1 cellular context compared by ENCODE assay signal in the genomic region with DNA sequence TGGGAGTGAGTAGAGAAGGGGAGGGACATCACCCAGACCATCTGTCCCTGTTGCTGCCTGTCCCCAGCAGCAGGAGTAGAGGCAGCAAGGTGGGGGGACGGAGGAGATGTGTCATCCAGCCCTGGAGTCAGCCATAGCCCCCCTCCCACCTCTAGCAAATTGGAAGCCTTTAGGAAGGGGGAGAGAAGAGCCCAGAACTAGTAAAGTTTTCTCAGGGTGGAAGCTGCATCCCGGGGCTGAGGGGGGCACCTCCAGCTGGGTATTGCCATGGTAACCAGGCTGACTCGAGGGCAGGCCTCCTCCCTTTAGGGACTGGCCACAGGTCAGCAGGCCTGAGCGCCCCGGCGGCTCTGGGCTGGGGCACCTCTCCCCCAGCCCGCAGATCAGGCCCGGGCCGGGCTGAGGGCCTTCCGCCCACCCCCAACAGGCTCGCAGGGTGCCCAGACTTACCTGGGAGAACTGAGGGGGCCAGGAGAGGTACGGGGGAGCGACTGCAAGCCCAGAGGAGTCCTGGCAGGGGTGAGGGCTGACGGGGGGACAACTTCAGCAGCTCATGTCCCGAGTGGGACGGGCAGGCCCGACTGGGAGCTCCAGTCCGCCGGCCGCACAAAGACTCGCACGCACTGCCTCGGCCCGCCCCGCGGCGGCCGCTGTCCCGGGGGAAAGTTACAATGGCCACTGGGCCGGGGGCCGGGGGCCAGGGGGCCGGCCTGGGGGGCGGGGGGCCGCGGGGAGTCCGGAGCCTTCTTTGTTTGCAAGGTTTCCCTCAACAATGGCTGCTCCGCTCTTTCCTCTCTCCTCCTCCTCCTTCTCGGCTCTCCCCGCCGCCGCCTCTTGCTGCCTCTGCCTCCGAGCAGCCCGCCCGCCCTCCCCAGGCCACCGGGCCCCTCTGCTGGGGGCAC.
A peak's percentile ranks its signal among the peaks of the same experiment; 100 is the strongest.
TF ChIP-seq lines count a peak whose summit lies in the region.

No MANE protein-coding gene starts in this region.

TF ChIP-seq in HepG2, 621 proteins besides CTCF, POLR2A, EP300 and RAD21 (continued from another document and continues in another):
- TF ChIP-seq, protein P1, sequence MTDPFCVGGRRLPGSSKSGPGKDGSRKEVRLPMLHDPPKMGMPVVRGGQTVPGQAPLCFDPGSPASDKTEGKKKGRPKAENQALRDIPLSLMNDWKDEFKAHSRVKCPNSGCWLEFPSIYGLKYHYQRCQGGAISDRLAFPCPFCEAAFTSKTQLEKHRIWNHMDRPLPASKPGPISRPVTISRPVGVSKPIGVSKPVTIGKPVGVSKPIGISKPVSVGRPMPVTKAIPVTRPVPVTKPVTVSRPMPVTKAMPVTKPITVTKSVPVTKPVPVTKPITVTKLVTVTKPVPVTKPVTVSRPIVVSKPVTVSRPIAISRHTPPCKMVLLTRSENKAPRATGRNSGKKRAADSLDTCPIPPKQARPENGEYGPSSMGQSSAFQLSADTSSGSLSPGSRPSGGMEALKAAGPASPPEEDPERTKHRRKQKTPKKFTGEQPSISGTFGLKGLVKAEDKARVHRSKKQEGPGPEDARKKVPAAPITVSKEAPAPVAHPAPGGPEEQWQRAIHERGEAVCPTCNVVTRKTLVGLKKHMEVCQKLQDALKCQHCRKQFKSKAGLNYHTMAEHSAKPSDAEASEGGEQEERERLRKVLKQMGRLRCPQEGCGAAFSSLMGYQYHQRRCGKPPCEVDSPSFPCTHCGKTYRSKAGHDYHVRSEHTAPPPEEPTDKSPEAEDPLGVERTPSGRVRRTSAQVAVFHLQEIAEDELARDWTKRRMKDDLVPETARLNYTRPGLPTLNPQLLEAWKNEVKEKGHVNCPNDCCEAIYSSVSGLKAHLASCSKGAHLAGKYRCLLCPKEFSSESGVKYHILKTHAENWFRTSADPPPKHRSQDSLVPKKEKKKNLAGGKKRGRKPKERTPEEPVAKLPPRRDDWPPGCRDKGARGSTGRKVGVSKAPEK (CRISPR knock-in tag; IDR thresholded peaks at IDR 0.05; ENCODE audit: borderline replicate concordance), result no peak
- TF ChIP-seq, protein P2, sequence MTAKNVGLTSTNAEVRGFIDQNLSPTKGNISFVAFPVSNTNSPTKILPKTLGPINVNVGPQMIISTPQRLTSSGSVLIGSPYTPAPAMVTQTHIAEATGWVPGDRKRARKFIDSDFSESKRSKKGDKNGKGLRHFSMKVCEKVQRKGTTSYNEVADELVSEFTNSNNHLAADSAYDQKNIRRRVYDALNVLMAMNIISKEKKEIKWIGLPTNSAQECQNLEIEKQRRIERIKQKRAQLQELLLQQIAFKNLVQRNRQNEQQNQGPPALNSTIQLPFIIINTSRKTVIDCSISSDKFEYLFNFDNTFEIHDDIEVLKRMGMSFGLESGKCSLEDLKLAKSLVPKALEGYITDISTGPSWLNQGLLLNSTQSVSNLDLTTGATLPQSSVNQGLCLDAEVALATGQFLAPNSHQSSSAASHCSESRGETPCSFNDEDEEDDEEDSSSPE (CRISPR knock-in tag; IDR thresholded peaks at IDR 0.05), result no peak
- TF ChIP-seq, protein P3, sequence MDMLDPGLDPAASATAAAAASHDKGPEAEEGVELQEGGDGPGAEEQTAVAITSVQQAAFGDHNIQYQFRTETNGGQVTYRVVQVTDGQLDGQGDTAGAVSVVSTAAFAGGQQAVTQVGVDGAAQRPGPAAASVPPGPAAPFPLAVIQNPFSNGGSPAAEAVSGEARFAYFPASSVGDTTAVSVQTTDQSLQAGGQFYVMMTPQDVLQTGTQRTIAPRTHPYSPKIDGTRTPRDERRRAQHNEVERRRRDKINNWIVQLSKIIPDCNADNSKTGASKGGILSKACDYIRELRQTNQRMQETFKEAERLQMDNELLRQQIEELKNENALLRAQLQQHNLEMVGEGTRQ (IDR thresholded peaks at IDR 0.05; ENCODE audit: low read depth, low read length), result no peak
- TF ChIP-seq, protein P3 (CRISPR knock-in tag; IDR thresholded peaks at IDR 0.05; ENCODE audit: borderline replicate concordance), result no peak
- TF ChIP-seq ZNF329 (CRISPR knock-in tag; IDR thresholded peaks at IDR 0.05; ENCODE audit: low read depth) (no peak), PTBP1 (IDR thresholded peaks at IDR 0.05; ENCODE audit: low read depth, low read length, poor library complexity, severe bottlenecking) (no peak), MIER3 (CRISPR knock-in tag; IDR thresholded peaks at IDR 0.05; ENCODE audit: borderline replicate concordance) (no peak), SIN3B (IDR thresholded peaks at IDR 0.05; ENCODE audit: low read length) (no peak), SOX6 (IDR thresholded peaks at IDR 0.05) (no peak), SOX6 (CRISPR knock-in tag; IDR thresholded peaks at IDR 0.05) (no peak), TBL1XR1 (IDR thresholded peaks at IDR 0.05; ENCODE audit: borderline replicate concordance, low read length, partially characterized antibody) (no peak), REL (CRISPR knock-in tag; conservative IDR thresholded peaks at IDR 0.05) (0 out of 2 replicates have a peak, but pooled peaks have one; percentile 56), FOXK2 (IDR thresholded peaks at IDR 0.05) (no peak), ZNF20 (CRISPR knock-in tag; IDR thresholded peaks at IDR 0.05) (peak; percentile 40; the same call in 1 of the 2 replicates), PHF8 (CRISPR knock-in tag; IDR thresholded peaks at IDR 0.05) (peak; percentile 53), ZNF331 (CRISPR knock-in tag; IDR thresholded peaks at IDR 0.05) (no peak), ZBTB3 (CRISPR knock-in tag; IDR thresholded peaks at IDR 0.05; ENCODE audit: borderline replicate concordance, low read depth) (no peak), LCORL (IDR thresholded peaks at IDR 0.05) (no peak), LCORL (CRISPR knock-in tag; IDR thresholded peaks at IDR 0.05) (0 out of 2 replicates have a peak, but pooled peaks have one; percentile 22), ZNF224 (CRISPR knock-in tag; IDR thresholded peaks at IDR 0.05) (no peak), JUN (CRISPR knock-in tag; IDR thresholded peaks at IDR 0.05) (no peak), NR3C1 (CRISPR knock-in tag; IDR thresholded peaks at IDR 0.05) (no peak), YY1 (IDR thresholded peaks at IDR 0.05; ENCODE audit: insufficient read depth, insufficient replicate concordance, low read depth, low read length) (peak; percentile 4), EED (CRISPR knock-in tag; IDR thresholded peaks at IDR 0.05) (no peak), MED13 (CRISPR knock-in tag; IDR thresholded peaks at IDR 0.05) (no peak), RFX5 (IDR thresholded peaks at IDR 0.05; ENCODE audit: low read depth, low read length) (no peak), ZSCAN30 (CRISPR knock-in tag; IDR thresholded peaks at IDR 0.05) (no peak), EHMT2 (IDR thresholded peaks at IDR 0.05; ENCODE audit: borderline replicate concordance, low read depth, low read length) (no peak)
- TF ChIP-seq, protein P4, sequence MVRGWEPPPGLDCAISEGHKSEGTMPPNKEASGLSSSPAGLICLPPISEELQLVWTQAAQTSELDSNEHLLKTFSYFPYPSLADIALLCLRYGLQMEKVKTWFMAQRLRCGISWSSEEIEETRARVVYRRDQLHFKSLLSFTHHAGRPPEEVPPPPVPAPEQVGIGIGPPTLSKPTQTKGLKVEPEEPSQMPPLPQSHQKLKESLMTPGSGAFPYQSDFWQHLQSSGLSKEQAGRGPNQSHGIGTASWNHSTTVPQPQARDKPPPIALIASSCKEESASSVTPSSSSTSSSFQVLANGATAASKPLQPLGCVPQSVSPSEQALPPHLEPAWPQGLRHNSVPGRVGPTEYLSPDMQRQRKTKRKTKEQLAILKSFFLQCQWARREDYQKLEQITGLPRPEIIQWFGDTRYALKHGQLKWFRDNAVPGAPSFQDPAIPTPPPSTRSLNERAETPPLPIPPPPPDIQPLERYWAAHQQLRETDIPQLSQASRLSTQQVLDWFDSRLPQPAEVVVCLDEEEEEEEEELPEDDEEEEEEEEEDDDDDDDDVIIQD (CRISPR knock-in tag; IDR thresholded peaks at IDR 0.05; ENCODE audit: low read depth), result no peak
- TF ChIP-seq, protein P5, sequence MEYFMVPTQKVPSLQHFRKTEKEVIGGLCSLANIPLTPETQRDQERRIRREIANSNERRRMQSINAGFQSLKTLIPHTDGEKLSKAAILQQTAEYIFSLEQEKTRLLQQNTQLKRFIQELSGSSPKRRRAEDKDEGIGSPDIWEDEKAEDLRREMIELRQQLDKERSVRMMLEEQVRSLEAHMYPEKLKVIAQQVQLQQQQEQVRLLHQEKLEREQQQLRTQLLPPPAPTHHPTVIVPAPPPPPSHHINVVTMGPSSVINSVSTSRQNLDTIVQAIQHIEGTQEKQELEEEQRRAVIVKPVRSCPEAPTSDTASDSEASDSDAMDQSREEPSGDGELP (IDR thresholded peaks at IDR 0.05; ENCODE audit: borderline replicate concordance, low read depth), result peak; percentile 82
- TF ChIP-seq, protein P6, sequence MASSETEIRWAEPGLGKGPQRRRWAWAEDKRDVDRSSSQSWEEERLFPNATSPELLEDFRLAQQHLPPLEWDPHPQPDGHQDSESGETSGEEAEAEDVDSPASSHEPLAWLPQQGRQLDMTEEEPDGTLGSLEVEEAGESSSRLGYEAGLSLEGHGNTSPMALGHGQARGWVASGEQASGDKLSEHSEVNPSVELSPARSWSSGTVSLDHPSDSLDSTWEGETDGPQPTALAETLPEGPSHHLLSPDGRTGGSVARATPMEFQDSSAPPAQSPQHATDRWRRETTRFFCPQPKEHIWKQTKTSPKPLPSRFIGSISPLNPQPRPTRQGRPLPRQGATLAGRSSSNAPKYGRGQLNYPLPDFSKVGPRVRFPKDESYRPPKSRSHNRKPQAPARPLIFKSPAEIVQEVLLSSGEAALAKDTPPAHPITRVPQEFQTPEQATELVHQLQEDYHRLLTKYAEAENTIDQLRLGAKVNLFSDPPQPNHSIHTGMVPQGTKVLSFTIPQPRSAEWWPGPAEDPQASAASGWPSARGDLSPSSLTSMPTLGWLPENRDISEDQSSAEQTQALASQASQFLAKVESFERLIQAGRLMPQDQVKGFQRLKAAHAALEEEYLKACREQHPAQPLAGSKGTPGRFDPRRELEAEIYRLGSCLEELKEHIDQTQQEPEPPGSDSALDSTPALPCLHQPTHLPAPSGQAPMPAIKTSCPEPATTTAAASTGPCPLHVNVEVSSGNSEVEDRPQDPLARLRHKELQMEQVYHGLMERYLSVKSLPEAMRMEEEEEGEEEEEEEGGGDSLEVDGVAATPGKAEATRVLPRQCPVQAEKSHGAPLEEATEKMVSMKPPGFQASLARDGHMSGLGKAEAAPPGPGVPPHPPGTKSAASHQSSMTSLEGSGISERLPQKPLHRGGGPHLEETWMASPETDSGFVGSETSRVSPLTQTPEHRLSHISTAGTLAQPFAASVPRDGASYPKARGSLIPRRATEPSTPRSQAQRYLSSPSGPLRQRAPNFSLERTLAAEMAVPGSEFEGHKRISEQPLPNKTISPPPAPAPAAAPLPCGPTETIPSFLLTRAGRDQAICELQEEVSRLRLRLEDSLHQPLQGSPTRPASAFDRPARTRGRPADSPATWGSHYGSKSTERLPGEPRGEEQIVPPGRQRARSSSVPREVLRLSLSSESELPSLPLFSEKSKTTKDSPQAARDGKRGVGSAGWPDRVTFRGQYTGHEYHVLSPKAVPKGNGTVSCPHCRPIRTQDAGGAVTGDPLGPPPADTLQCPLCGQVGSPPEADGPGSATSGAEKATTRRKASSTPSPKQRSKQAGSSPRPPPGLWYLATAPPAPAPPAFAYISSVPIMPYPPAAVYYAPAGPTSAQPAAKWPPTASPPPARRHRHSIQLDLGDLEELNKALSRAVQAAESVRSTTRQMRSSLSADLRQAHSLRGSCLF (CRISPR knock-in tag; IDR thresholded peaks at IDR 0.05; ENCODE audit: borderline replicate concordance), result no peak
- TF ChIP-seq, protein P7, sequence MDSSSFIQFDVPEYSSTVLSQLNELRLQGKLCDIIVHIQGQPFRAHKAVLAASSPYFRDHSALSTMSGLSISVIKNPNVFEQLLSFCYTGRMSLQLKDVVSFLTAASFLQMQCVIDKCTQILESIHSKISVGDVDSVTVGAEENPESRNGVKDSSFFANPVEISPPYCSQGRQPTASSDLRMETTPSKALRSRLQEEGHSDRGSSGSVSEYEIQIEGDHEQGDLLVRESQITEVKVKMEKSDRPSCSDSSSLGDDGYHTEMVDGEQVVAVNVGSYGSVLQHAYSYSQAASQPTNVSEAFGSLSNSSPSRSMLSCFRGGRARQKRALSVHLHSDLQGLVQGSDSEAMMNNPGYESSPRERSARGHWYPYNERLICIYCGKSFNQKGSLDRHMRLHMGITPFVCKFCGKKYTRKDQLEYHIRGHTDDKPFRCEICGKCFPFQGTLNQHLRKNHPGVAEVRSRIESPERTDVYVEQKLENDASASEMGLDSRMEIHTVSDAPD (CRISPR knock-in tag; IDR thresholded peaks at IDR 0.05), result no peak
- TF ChIP-seq, protein P8, sequence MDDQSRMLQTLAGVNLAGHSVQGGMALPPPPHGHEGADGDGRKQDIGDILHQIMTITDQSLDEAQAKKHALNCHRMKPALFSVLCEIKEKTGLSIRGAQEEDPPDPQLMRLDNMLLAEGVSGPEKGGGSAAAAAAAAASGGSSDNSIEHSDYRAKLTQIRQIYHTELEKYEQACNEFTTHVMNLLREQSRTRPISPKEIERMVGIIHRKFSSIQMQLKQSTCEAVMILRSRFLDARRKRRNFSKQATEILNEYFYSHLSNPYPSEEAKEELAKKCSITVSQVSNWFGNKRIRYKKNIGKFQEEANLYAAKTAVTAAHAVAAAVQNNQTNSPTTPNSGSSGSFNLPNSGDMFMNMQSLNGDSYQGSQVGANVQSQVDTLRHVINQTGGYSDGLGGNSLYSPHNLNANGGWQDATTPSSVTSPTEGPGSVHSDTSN (CRISPR knock-in tag; IDR thresholded peaks at IDR 0.05; ENCODE audit: borderline replicate concordance), result no peak
- TF ChIP-seq, protein P9, sequence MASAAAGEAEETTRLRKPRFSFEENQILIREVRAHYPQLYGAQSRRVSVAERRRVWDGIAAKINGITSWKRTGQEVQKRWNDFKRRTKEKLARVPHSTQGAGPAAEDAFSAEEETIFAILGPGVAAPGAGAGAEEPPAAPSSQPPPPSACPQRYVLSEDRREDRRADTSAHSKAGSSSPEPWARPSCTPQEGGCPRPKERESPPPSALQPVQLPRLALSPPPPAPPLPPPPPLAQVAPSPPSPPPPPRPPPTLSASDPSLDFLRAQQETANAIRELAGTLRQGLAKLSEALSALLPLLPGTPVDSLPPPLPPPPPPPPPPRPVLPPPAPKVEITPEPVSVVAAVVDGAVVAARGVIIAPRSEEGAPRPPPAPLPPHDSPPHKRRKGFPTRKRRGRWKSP (CRISPR knock-in tag; IDR thresholded peaks at IDR 0.05), result no peak
- TF ChIP-seq, protein P10, sequence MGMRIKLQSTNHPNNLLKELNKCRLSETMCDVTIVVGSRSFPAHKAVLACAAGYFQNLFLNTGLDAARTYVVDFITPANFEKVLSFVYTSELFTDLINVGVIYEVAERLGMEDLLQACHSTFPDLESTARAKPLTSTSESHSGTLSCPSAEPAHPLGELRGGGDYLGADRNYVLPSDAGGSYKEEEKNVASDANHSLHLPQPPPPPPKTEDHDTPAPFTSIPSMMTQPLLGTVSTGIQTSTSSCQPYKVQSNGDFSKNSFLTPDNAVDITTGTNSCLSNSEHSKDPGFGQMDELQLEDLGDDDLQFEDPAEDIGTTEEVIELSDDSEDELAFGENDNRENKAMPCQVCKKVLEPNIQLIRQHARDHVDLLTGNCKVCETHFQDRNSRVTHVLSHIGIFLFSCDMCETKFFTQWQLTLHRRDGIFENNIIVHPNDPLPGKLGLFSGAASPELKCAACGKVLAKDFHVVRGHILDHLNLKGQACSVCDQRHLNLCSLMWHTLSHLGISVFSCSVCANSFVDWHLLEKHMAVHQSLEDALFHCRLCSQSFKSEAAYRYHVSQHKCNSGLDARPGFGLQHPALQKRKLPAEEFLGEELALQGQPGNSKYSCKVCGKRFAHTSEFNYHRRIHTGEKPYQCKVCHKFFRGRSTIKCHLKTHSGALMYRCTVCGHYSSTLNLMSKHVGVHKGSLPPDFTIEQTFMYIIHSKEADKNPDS (CRISPR knock-in tag; IDR thresholded peaks at IDR 0.05), result no peak
